In the genomic region with DNA sequence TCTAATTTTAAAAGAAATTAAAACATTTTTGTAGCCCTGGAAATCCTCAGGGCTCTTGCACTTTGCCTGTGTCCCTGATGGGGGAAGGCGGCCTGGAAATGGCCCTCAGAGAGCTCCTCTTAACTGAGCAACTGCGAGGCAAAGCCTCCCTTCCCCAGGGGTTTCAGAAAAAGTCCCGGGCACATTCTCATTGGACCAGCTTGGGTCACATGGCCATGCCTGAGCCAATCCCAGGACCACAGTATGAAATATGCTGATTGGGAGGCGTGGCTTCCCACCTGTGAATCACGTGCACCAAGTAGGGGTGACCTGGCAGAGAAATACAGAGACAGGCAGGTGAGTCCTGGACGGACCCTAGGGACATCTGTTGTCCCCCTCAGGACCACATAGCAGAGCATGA, we compare ENCODE assay signal across 1 cellular context.
TF ChIP-seq lines count a peak whose summit lies in the region.

No MANE protein-coding gene starts in this region.

TF ChIP-seq in K562, 482 proteins besides CTCF, POLR2A, EP300 and RAD21:
- peak; percentile 92 for TF ChIP-seq USF2 (CRISPR knock-in tag; IDR thresholded peaks at IDR 0.05)
- TF ChIP-seq BHLHE40 (IDR thresholded peaks at IDR 0.05; ENCODE audit: low read length) = peak; percentile 87
- no peak for TF ChIP-seq ERF (CRISPR knock-in tag; IDR thresholded peaks at IDR 0.05)
- TF ChIP-seq POLR2AphosphoS2 (IDR thresholded peaks at IDR 0.05; ENCODE audit: low read length) = peak; percentile 57; the same call in 1 of the 2 replicates
- TF ChIP-seq CBFA2T2 (conservative IDR thresholded peaks at IDR 0.05) = peak; percentile 32
- peak; percentile 54 for TF ChIP-seq MGA (IDR thresholded peaks at IDR 0.05)
- TF ChIP-seq RAD51 (IDR thresholded peaks at IDR 0.05; ENCODE audit: borderline replicate concordance, low read depth) = peak; percentile 88
- peak; percentile 94 for TF ChIP-seq USF1 (CRISPR knock-in tag; IDR thresholded peaks at IDR 0.05)
- no peak for TF ChIP-seq ZBTB1 (CRISPR knock-in tag; IDR thresholded peaks at IDR 0.05; ENCODE audit: borderline replicate concordance, low read depth)
- TF ChIP-seq NFYB (IDR thresholded peaks at IDR 0.05; ENCODE audit: extremely low read depth, insufficient read length) = peak; percentile 65
- TF ChIP-seq HNRNPUL1 (IDR thresholded peaks at IDR 0.05; ENCODE audit: low read length) = no peak
